ENCODE assay signal across 8 cellular contexts in genomic region chr14:65228436-65228835, GRCh38.
DNase-seq lines count a peak whose midpoint lies in the region; ATAC-seq and TF ChIP-seq lines count a peak whose summit lies in the region.

No MANE protein-coding gene starts in this region.

- ATAC-seq in GM18505 (IDR thresholded peaks at IDR 0.05; ENCODE audit: unreplicated experiment) (peak; percentile 78), GM21576 (IDR thresholded peaks at IDR 0.05; ENCODE audit: unreplicated experiment) (peak; percentile 81), HG03575 (IDR thresholded peaks at IDR 0.05; ENCODE audit: extremely low read depth, insufficient number of reproducible peaks, low FRiP score, unreplicated experiment) (peak; percentile 71), memory B cell (ENCODE audit: low read depth) (peak; percentile 95)

- no peaks in the 10 kb centered on the region for H3K27me3 Mint-ChIP-seq in memory B cell

- H3K36me3 Mint-ChIP-seq in memory B cell: peaks cover 3% of the 10 kb centered on the region

- TF ChIP-seq POLR2A in GM18505 (IDR thresholded peaks at IDR 0.05; ENCODE audit: borderline replicate concordance, extremely low read depth, insufficient read depth, insufficient read length): peak; percentile 19

- H3K27ac Mint-ChIP-seq in memory B cell: peak overlapping the region; percentile 84

- DNase-seq in memory B cell (ENCODE audit: low spot score in 2 of 2) (peak in 1 of 2 donors; percentile 52), NCI-H2227 treated with DMSO at 0.1 percent for 48 hours (lab: John Stamatoyannopoulos, UW) (no peak), NCI-H187 (lab: John Stamatoyannopoulos, UW) (no peak)
- no peak for DNase-seq in stimulated activated CD4-positive, alpha-beta T cell treated with anti-CD3 and anti-CD28 coated beads, Interleukin-2, amount 100 ng/mL, for 24 hours
- DNase-seq in activated CD4-positive, alpha-beta T cell treated with anti-CD3 and anti-CD28 coated beads, Interleukin-2, amount 50 U/mL, for 48 hours: no peak

- H3K4me1 Mint-ChIP-seq in memory B cell: peaks cover 60% of the 10 kb centered on the region

- H3K4me3 Mint-ChIP-seq in memory B cell: peak overlapping the region; percentile 75

- H3K9me3 Mint-ChIP-seq in memory B cell: no peaks in the 10 kb centered on the region
